Comparison of ENCODE assay signal across 18 cellular contexts in genomic region chr4:169377367-169377766, GRCh38.
DNase-seq lines count a peak whose midpoint lies in the region; ATAC-seq, FAIRE-seq and TF ChIP-seq lines count a peak whose summit lies in the region.
"Had no signal": no experiment of that assay in that cellular context is flagged by ENCODE, and none has a peak within 500 bp of the region (broad histone marks: within the 10 kb centered on the region; RNA-seq: fewer than 3 reads in every experiment).

No MANE protein-coding gene starts in this region.

- H3K27ac Mint-ChIP-seq in glutamatergic neuron (ENCODE audit: unreplicated experiment): no peak overlapping the region
- H3K27ac Mint-ChIP-seq: CD4-positive, alpha-beta memory T cell had no signal

- H3K4me2 ChIP-seq in HCT116 (ENCODE audit: low read length): no peak overlapping the region
- no peak overlapping the region for H3K4me2 ChIP-seq in K562 (ENCODE audit: insufficient read depth, low read length)
- H3K4me2 ChIP-seq: A549 had no signal

- TF ChIP-seq EP300 in K562 (IDR thresholded peaks at IDR 0.05; ENCODE audit: low read length): no peak

- RAD21 ChIA-PET in HCT116 (lab: Charles Lee; ENCODE audit: low non-redundant PET in 1 of 2, low total read pairs in 2 of 2, uncharacterized antibody in 2 of 2, unreplicated experiment in 2 of 2): no interaction called here

- POLR2A ChIA-PET in HCT116 (lab: Charles Lee): no interaction called here
- POLR2A ChIA-PET in K562 (lab: Yijun Ruan, JAX): interaction anchor here (0.9 kb wide), 1 partner anchor 9 kb away, joined by 3 read pairs; no protein-coding TSS in a partner anchor

- no peak overlapping the region for H3K4me3 Mint-ChIP-seq in glutamatergic neuron (ENCODE audit: unreplicated experiment)
- H3K4me3 Mint-ChIP-seq: CD4-positive, alpha-beta memory T cell had no signal

- CTCF ChIA-PET in HCT116 (lab: Charles Lee): no interaction called here
- CTCF ChIA-PET in K562 (lab: Yijun Ruan, JAX; ENCODE audit: low intra/inter-chr PET ratio): no interaction called here

- H3K79me2 ChIP-seq in HCT116 (ENCODE audit: insufficient read depth, low read length) (no peaks in the 10 kb centered on the region), K562 (ENCODE audit: control insufficient read depth, insufficient read depth, low read length) (no peaks in the 10 kb centered on the region)

- no peaks in the 10 kb centered on the region for H3K4me1 ChIP-seq in HCT116 (ENCODE audit: control insufficient read depth in 1 of 2, insufficient read depth in 2 of 2, low read length in 2 of 2)
- no peaks in the 10 kb centered on the region for H3K4me1 ChIP-seq in adipocyte (ENCODE audit: control insufficient read depth, insufficient read depth, low read length)
- no peaks in the 10 kb centered on the region for H3K4me1 ChIP-seq in K562 (replicated peaks in 1 of 2; ENCODE audit: control insufficient read depth in 2 of 2, insufficient read depth in 2 of 2, low read length in 2 of 2)
- H3K4me1 ChIP-seq: A549, HAP-1 had no signal

- no peaks in the 10 kb centered on the region for H3K9me1 ChIP-seq in K562 (ENCODE audit: control insufficient read depth, insufficient read depth, low read length)

- H3K9me2 ChIP-seq in HCT116 (ENCODE audit: insufficient read depth): no peaks in the 10 kb centered on the region

- no peaks in the 10 kb centered on the region for H3K36me3 ChIP-seq in HCT116 (ENCODE audit: control insufficient read depth in 1 of 2, insufficient read depth in 2 of 2, low read length in 2 of 2)
- H3K36me3 ChIP-seq in adipocyte (ENCODE audit: control insufficient read depth, insufficient read depth, low read length, severe bottlenecking): no peaks in the 10 kb centered on the region
- no peaks in the 10 kb centered on the region for H3K36me3 ChIP-seq in K562 (ENCODE audit: control insufficient read depth, insufficient read depth, low read length)
- H3K36me3 ChIP-seq: HAP-1 had no signal

- peaks cover 10% of the 10 kb centered on the region for H3K9me3 Mint-ChIP-seq in glutamatergic neuron (ENCODE audit: unreplicated experiment)

- H3K9ac ChIP-seq in HCT116 (ENCODE audit: low read length): no peak overlapping the region
- H3K9ac ChIP-seq in adipocyte (ENCODE audit: low read length): no peak overlapping the region
- H3K9ac ChIP-seq in K562 (ENCODE audit: insufficient read depth in 1 of 2, low read depth in 2 of 2, low read length in 2 of 2): no peak overlapping the region

- TF ChIP-seq CTCF in HCT116 (IDR thresholded peaks at IDR 0.05 in 2 of 3, conservative IDR thresholded peaks at IDR 0.05 in 1 of 3; ENCODE audit: borderline replicate concordance in 1 of 3, insufficient read depth in 1 of 3, low read depth in 2 of 3, low read length in 2 of 3) (no peak), K562 (IDR thresholded peaks at IDR 0.05 in 2 of 3, conservative IDR thresholded peaks at IDR 0.05 in 1 of 3; ENCODE audit: insufficient read depth in 2 of 3, low read depth in 1 of 3, low read length in 3 of 3) (no peak), glutamatergic neuron (IDR thresholded peaks at IDR 0.05; ENCODE audit: partially characterized antibody, unreplicated experiment) (no peak)

- no TSS peak for BruUV-seq in HCT116 (replicated peaks; lab: Mats Ljungman, UMichigan)
- BruUV-seq in K562 (replicated peaks; lab: Mats Ljungman, UMichigan): no TSS peak

- peaks cover 0 to 9% of the 10 kb centered on the region in 2 experiments; a peak in 1 of 4 replicates for H3K9me3 ChIP-seq in HCT116 (ENCODE audit: control insufficient read depth in 1 of 2, insufficient read depth in 1 of 2, low read depth in 1 of 2, low read length in 2 of 2)
- H3K9me3 ChIP-seq in adipocyte (ENCODE audit: control insufficient read depth, low read length): peaks cover 50% of the 10 kb centered on the region
- H3K9me3 ChIP-seq in K562 (replicated peaks; ENCODE audit: control insufficient read depth, insufficient read depth, low read depth, low read length): no peaks in the 10 kb centered on the region

- ATAC-seq in HCT116 (no peak), K562 (no peak), HG03025 (IDR thresholded peaks at IDR 0.05; ENCODE audit: low FRiP score, unreplicated experiment) (no peak)
- ATAC-seq: A549 had no signal

- TF ChIP-seq POLR2A in HCT116 (IDR thresholded peaks at IDR 0.05; ENCODE audit: borderline replicate concordance, extremely low read depth, insufficient read depth, insufficient read length) (no peak), K562 (conservative IDR thresholded peaks at IDR 0.05) (no peak)

- no peaks in the 10 kb centered on the region for H3K27me3 ChIP-seq in HCT116 (ENCODE audit: insufficient read depth, low read length)
- no peaks in the 10 kb centered on the region for H3K27me3 ChIP-seq in adipocyte (replicated peaks; ENCODE audit: control insufficient read depth, insufficient read depth, low read length)
- no peaks in the 10 kb centered on the region for H3K27me3 ChIP-seq in K562 (ENCODE audit: control insufficient read depth in 2 of 2, insufficient read depth in 2 of 2, low read length in 2 of 2)

- H3K4me1 Mint-ChIP-seq in glutamatergic neuron (ENCODE audit: low read depth, unreplicated experiment): no peaks in the 10 kb centered on the region
- H3K4me1 Mint-ChIP-seq: CD4-positive, alpha-beta memory T cell had no signal

- no peaks in the 10 kb centered on the region for H4K20me1 ChIP-seq in HCT116 (ENCODE audit: insufficient read depth)
- H4K20me1 ChIP-seq in K562 (replicated peaks; ENCODE audit: control insufficient read depth, insufficient read depth, low read length): no peaks in the 10 kb centered on the region

- H3K4me3 ChIP-seq in HCT116 (replicated peaks in 1 of 2; ENCODE audit: low read depth in 1 of 2, low read length in 2 of 2) (no peak overlapping the region), adipocyte (ENCODE audit: low read length) (peak overlapping the region; percentile 23), K562 (no peak overlapping the region)
- H3K4me3 ChIP-seq: A549, HAP-1 had no signal

- no peak overlapping the region for H2AFZ ChIP-seq in HCT116 (ENCODE audit: low read depth, low read length, poor library complexity, severe bottlenecking)
- no peak overlapping the region for H2AFZ ChIP-seq in K562 (ENCODE audit: low read depth, low read length)

- in situ Hi-C loops in K562 (cut with MboI): no loop called here

- TF ChIP-seq RAD21 in HCT116 (IDR thresholded peaks at IDR 0.05; ENCODE audit: low read depth) (no peak), K562 (CRISPR knock-in tag; conservative IDR thresholded peaks at IDR 0.05 in 1 of 2, IDR thresholded peaks at IDR 0.05 in 1 of 2) (no peak)

- H3K36me3 Mint-ChIP-seq in glutamatergic neuron (ENCODE audit: unreplicated experiment): peaks cover 22% of the 10 kb centered on the region
- H3K36me3 Mint-ChIP-seq: CD4-positive, alpha-beta memory T cell had no signal

- peaks cover 2% of the 10 kb centered on the region for H3K27me3 Mint-ChIP-seq in glutamatergic neuron (ENCODE audit: unreplicated experiment)
- H3K27me3 Mint-ChIP-seq: CD4-positive, alpha-beta memory T cell had no signal

- H3K27ac ChIP-seq in HCT116 (ENCODE audit: low read depth, low read length) (no peak overlapping the region), K562 (ENCODE audit: extremely low read depth, low read depth, low read length) (no peak overlapping the region)
- H3K27ac ChIP-seq: A549 had no signal

- intact Hi-C loops in HCT116 (cut with micrococcal nuclease) (no loop called here), K562 (cut with micrococcal nuclease) (no loop called here)

- DNase-seq in HCT116 (ENCODE audit: low read depth, low spot score) (no peak), adipocyte (ENCODE audit: low read depth) (no peak), K562 (ENCODE audit: extremely low read depth in 1 of 4, low spot score in 3 of 4) (no peak), glutamatergic neuron (no peak), NCI-H226 (no peak)
- no peak for DNase-seq in activated naive CD4-positive, alpha-beta T cell treated with anti-CD3 and anti-CD28 coated beads, Interleukin-2, amount 50 U/mL, for 16 hours
- DNase-seq: 8988T; C1 segment of cervical spinal cord; Calu3; CD4-positive, alpha-beta memory T cell; COR-L47; DMS53; DMS79 treated with DMSO at 0.1 percent for 48 hours; GOT3 had no signal

- no peak for FAIRE-seq in K562 (lab: Jason Lieb, UNC)
- FAIRE-seq: A549, H54 had no signal

TF ChIP-seq in HCT116, 20 proteins besides CTCF, POLR2A, EP300 and RAD21:
- no peak for TF ChIP-seq CEBPB (IDR thresholded peaks at IDR 0.05; ENCODE audit: low read depth)
- TF ChIP-seq CBX3 (IDR thresholded peaks at IDR 0.05; ENCODE audit: low read depth): peak; percentile 88

TF ChIP-seq in K562, 482 proteins besides CTCF, POLR2A, EP300 and RAD21:
- TF ChIP-seq ZNF79 (CRISPR knock-in tag; IDR thresholded peaks at IDR 0.05; ENCODE audit: low read depth) (no peak), FOSL1 (tag; conservative IDR thresholded peaks at IDR 0.05) (no peak), SRSF3 (IDR thresholded peaks at IDR 0.05; ENCODE audit: insufficient read depth, low read length) (no peak), TCFL5 (CRISPR knock-in tag; conservative IDR thresholded peaks at IDR 0.05) (no peak), NR2C2 (CRISPR knock-in tag; IDR thresholded peaks at IDR 0.05) (no peak), NR2C2 (tag; IDR thresholded peaks at IDR 0.05) (no peak), TRIM28 (IDR thresholded peaks at IDR 0.05) (0 out of 2 replicates have a peak, but pooled peaks have one; percentile 37), DEAF1 (CRISPR knock-in tag; IDR thresholded peaks at IDR 0.05) (no peak), ZBTB9 (CRISPR knock-in tag; IDR thresholded peaks at IDR 0.05) (no peak)

Comparison
In these comparisons a context has a peak if more than half of its experiments do, and no peak if none do; other contexts are left out.
1. Of the 22 proteins assayed by ChIP-seq in both K562 and HCT116: peak only in K562: none; only in HCT116: CBX3; in both: none; in neither: 21.